Comparison of ENCODE assay signal across 8 cellular contexts in the genomic region with DNA sequence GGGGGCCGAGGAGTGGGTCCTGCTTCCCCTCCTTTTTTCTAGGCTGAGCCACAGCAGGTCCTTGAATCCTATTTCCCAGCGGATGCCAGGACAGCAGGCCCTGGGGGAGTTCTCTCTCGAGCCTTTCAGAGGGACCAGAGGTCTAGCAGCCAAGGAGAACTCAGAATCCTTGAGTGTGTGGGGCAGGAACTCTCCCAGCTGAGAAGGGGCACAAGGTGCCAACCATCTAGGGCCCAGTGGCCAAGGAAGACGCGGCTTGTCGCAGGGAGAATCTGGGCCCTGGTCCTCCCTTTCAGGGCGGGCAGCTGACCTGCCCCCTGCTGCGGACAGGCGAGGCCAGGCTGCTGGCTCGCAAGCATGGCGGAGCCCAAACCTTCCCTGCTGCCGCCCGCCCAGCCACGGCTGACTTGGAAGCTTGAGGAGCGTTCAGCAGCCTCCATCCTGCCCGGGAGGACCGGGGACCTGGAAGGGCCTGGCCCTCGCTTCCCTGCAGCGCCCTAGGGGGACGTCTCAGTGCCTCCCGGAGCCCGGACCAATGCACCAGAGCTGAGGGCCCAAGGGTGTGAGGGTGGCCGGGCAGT. TPM values are rescaled to one million over a fixed set of nuclear protein-coding genes. Genes with fewer than 3 reads are reported as not detected.
DNase-seq lines count a peak whose midpoint lies in the region; ATAC-seq and TF ChIP-seq lines count a peak whose summit lies in the region.

No MANE protein-coding gene starts in this region.

- DNase-seq in activated T-helper 1 cell treated with Interleukin-2 at 50 U/mL for 16 hours (ENCODE audit: low read depth) (peak; percentile 20), heart right ventricle (no peak), gastrocnemius medialis (no peak), UCSD-AML1 (lab: John Stamatoyannopoulos, UW; ENCODE audit: unreplicated experiment) (no peak), mesenteric fat pad (ENCODE audit: low spot score) (no peak), RPMI8226 (no peak)

- intact Hi-C loops in heart right ventricle (cut with DNase I) = loop anchor here in 6 of 10 donors (1.0 to 5.0 kb wide), 6 partner anchors 20 to 207 kb away; a partner anchor contains a TSS
- intact Hi-C loops in gastrocnemius medialis (cut with DNase I; ENCODE audit: low total_unique reads) = loop anchor here (1.0 to 5.0 kb wide), 4 partner anchors 9 to 1887 kb away; no protein-coding TSS in a partner anchor

- peaks cover 19 to 32% (median 27%) of the 10 kb centered on the region in 9 donors for H3K4me1 ChIP-seq in heart right ventricle
- H3K4me1 ChIP-seq in gastrocnemius medialis = peaks cover 22 to 26% of the 10 kb centered on the region in 2 donors

- H3K36me3 ChIP-seq in heart right ventricle = peaks cover 0 to 70% (median 46%) of the 10 kb centered on the region in 9 donors
- peaks cover 0 to 42% of the 10 kb centered on the region in 2 donors for H3K36me3 ChIP-seq in gastrocnemius medialis

- 10 to 14% methylated on average over 23 of the region's 23 CpGs for WGBS in heart right ventricle, 2 donors

- ATAC-seq in GM18505 (IDR thresholded peaks at IDR 0.05; ENCODE audit: unreplicated experiment) (peak; percentile 0), HG03045 (IDR thresholded peaks at IDR 0.05; ENCODE audit: unreplicated experiment) (peak; percentile 4), heart right ventricle (peak in 4 of 8 donors; percentile 0 to 46 (median 1)), gastrocnemius medialis (peak; percentile 13 to 21)

- H3K27ac ChIP-seq in heart right ventricle = peak overlapping the region; percentile 95 to 100 (median 98)
- H3K27ac ChIP-seq in gastrocnemius medialis = peak overlapping the region; percentile 97 to 100 (median 98)

- no peaks in the 10 kb centered on the region for H3K27me3 ChIP-seq in heart right ventricle
- H3K27me3 ChIP-seq in gastrocnemius medialis = no peaks in the 10 kb centered on the region

- TF ChIP-seq POLR2A in GM18505 (IDR thresholded peaks at IDR 0.05; ENCODE audit: borderline replicate concordance, extremely low read depth, insufficient read depth, insufficient read length) = no peak
- TF ChIP-seq POLR2A in gastrocnemius medialis (IDR thresholded peaks at IDR 0.05) = no peak

- in situ Hi-C loops in gastrocnemius medialis (cut with MboI; ENCODE audit: low sequenced_read_pairs in 4 of 4) = loop anchor here in 2 of 4 donors (25.0 kb wide), 1 partner anchor 212 kb away; no protein-coding TSS in a partner anchor

- TF ChIP-seq CTCF in heart right ventricle (IDR thresholded peaks at IDR 0.05) (no peak), gastrocnemius medialis (IDR thresholded peaks at IDR 0.05 in 4 of 5, conservative IDR thresholded peaks at IDR 0.05 in 1 of 5) (no peak)

- H3K4me3 ChIP-seq in heart right ventricle (peak overlapping the region; percentile 39 to 97 (median 73)), gastrocnemius medialis (peak overlapping the region; percentile 82 to 98 (median 85))

- no peaks in the 10 kb centered on the region for H3K9me3 ChIP-seq in heart right ventricle
- H3K9me3 ChIP-seq in gastrocnemius medialis = no peaks in the 10 kb centered on the region

RNA-seq across cellular contexts. Expression of a gene that starts 1.0 kb away (rescaled TPM):
- total RNA-seq in heart right ventricle (10 to 100 TPM; 22.0 to 46.4 (median 29.2) TPM), gastrocnemius medialis (10 to 100 TPM; 53.4 to 92.5 (median 76.8) TPM), mesenteric fat pad (55.2 TPM)
- 10 to 100 TPM; 56.0 to 72.3 TPM for polyA plus RNA-seq in heart right ventricle

RNA-seq across cellular contexts. Expression of a gene that starts 22.5 kb away (rescaled TPM):
- 100 to 1,000 TPM; 461 to 959 (median 513) TPM for total RNA-seq in heart right ventricle
- 100 to 1,000 TPM; 346 to 588 TPM for polyA plus RNA-seq in heart right ventricle
- 10 to 100 TPM; 54.5 to 87.0 (median 66.8) TPM for total RNA-seq in gastrocnemius medialis
- 723 TPM for total RNA-seq in mesenteric fat pad

RNA-seq across cellular contexts. Expression of a gene that starts 44.7 kb away (rescaled TPM):
- not detected for total RNA-seq in heart right ventricle
- not detected for polyA plus RNA-seq in heart right ventricle
- not detected for total RNA-seq in gastrocnemius medialis
- not detected for total RNA-seq in mesenteric fat pad

RNA-seq across cellular contexts. Expression of a gene that starts 45.2 kb away (rescaled TPM):
- total RNA-seq in heart right ventricle (10 to 100 TPM; 28.9 to 48.2 (median 36.4) TPM), gastrocnemius medialis (under 1 TPM; 0.15 to 1.00 (median 0.67) TPM), mesenteric fat pad (10.7 TPM)
- 10 to 100 TPM; 19.9 to 27.6 TPM for polyA plus RNA-seq in heart right ventricle
